Comparison of ENCODE assay signal across 8 cellular contexts in genomic region chr9:109101810-109102209, GRCh38. TPM values are rescaled to one million over a fixed set of nuclear protein-coding genes. Genes with fewer than 3 reads are reported as not detected.
DNase-seq lines count a peak whose midpoint lies in the region; ATAC-seq and TF ChIP-seq lines count a peak whose summit lies in the region.

No MANE protein-coding gene starts in this region.

- H3K36me3 Mint-ChIP-seq in activated T-helper 17 cell treated with anti-CD3 and anti-CD28 coated beads, Interleukin-2, amount 50 U/mL, for 72 hours (ENCODE audit: low read depth), result peaks cover 40% of the 10 kb centered on the region

- TF ChIP-seq RAD21 in liver (IDR thresholded peaks at IDR 0.05), result peak in 1 of 2 donors; percentile 8

- no peaks in the 10 kb centered on the region for H3K27me3 Mint-ChIP-seq in activated T-helper 17 cell treated with anti-CD3 and anti-CD28 coated beads, Interleukin-2, amount 50 U/mL, for 72 hours

- H3K27ac ChIP-seq in liver (ENCODE audit: low read depth in 1 of 2, low read length in 2 of 2), result peak overlapping the region; percentile 46 to 73

- H3K9me3 Mint-ChIP-seq in activated T-helper 17 cell treated with anti-CD3 and anti-CD28 coated beads, Interleukin-2, amount 50 U/mL, for 72 hours, result peaks cover 3% of the 10 kb centered on the region

- H3K4me1 ChIP-seq in liver (ENCODE audit: control insufficient read depth in 4 of 4, insufficient read depth in 4 of 4, low read length in 3 of 4) (peaks cover 4 to 20% (median 13%) of the 10 kb centered on the region in 4 donors), BE2C (no peaks in the 10 kb centered on the region)

- H3K4me3 Mint-ChIP-seq in activated T-helper 17 cell treated with anti-CD3 and anti-CD28 coated beads, Interleukin-2, amount 50 U/mL, for 72 hours, result peak overlapping the region; percentile 54

- peaks cover 48% of the 10 kb centered on the region for H3K4me1 Mint-ChIP-seq in activated T-helper 17 cell treated with anti-CD3 and anti-CD28 coated beads, Interleukin-2, amount 50 U/mL, for 72 hours

- no peaks in the 10 kb centered on the region for H3K9me3 ChIP-seq in liver (ENCODE audit: control insufficient read depth in 4 of 4, low read length in 3 of 4)
- no peaks in the 10 kb centered on the region for H3K9me3 ChIP-seq in BE2C

- H3K27me3 ChIP-seq in liver (ENCODE audit: control insufficient read depth in 4 of 4, insufficient read depth in 4 of 4, low read length in 3 of 4), result no peaks in the 10 kb centered on the region
- no peaks in the 10 kb centered on the region for H3K27me3 ChIP-seq in BE2C

- TF ChIP-seq CTCF in liver (IDR thresholded peaks at IDR 0.05; ENCODE audit: low read depth, low read length, missing input control) (no peak), BE2C (IDR thresholded peaks at IDR 0.05; ENCODE audit: low read depth, low read length) (no peak)

- H3K9ac ChIP-seq in liver (ENCODE audit: low read depth in 1 of 2, low read length in 2 of 2), result no peak overlapping the region

- DNase-seq in Daoy (ENCODE audit: low read depth) (peak; percentile 85), BE2C (no peak), NCI-H1436 treated with DMSO at 0.1 percent for 48 hours (lab: John Stamatoyannopoulos, UW) (no peak)
- DNase-seq in stimulated activated naive CD4-positive, alpha-beta T cell treated with Interleukin-2 at 50 U/mL for 16 hours (lab: John Stamatoyannopoulos, UW), result no peak

- peaks cover 1 to 12% (median 5%) of the 10 kb centered on the region in 4 donors for H3K36me3 ChIP-seq in liver (ENCODE audit: control insufficient read depth in 4 of 4, insufficient read depth in 3 of 4, low read depth in 1 of 4, low read length in 3 of 4)
- H3K36me3 ChIP-seq in BE2C, result peaks cover 31% of the 10 kb centered on the region

- ATAC-seq in GM21381 (IDR thresholded peaks at IDR 0.05; ENCODE audit: unreplicated experiment), result peak; percentile 70
- peak; percentile 78 for ATAC-seq in HG03565 (IDR thresholded peaks at IDR 0.05; ENCODE audit: unreplicated experiment)
- peak; percentile 92 for ATAC-seq in activated T-helper 17 cell treated with anti-CD3 and anti-CD28 coated beads, Interleukin-2, amount 50 U/mL, for 72 hours (replicated peaks)

- WGBS in liver, result 38% methylated on average over 3 of the region's 3 CpGs

- H3K4me3 ChIP-seq in liver (ENCODE audit: low read depth in 1 of 3, low read length in 3 of 3), result no peak overlapping the region
- no peak overlapping the region for H3K4me3 ChIP-seq in BE2C (ENCODE audit: low read depth, low read length)

- H3K27ac Mint-ChIP-seq in activated T-helper 17 cell treated with anti-CD3 and anti-CD28 coated beads, Interleukin-2, amount 50 U/mL, for 72 hours, result peak overlapping the region; percentile 64

TF ChIP-seq in liver, 16 proteins besides CTCF, POLR2A, EP300 and RAD21:
- TF ChIP-seq ATF3 (IDR thresholded peaks at IDR 0.05) (no peak), YY1 (IDR thresholded peaks at IDR 0.05) (peak; percentile 37), JUND (IDR thresholded peaks at IDR 0.05) (peak in 1 of 2 donors; percentile 43), REST (IDR thresholded peaks at IDR 0.05) (peak; percentile 20), ZBTB33 (IDR thresholded peaks at IDR 0.05) (no peak), SP1 (IDR thresholded peaks at IDR 0.05) (no peak), HNF4A (conservative IDR thresholded peaks at IDR 0.05) (peak in 1 of 2 donors; percentile 27)

RNA-seq across cellular contexts. Expression of gene TMEM245, which starts 17.9 kb away (rescaled TPM):
- 42.7 and 43.9 TPM in 2 replicates for total RNA-seq in Daoy (2014; rRNA removed; shearing (Covaris generic))
- total RNA-seq in activated T-helper 17 cell treated with anti-CD3 and anti-CD28 coated beads, Interleukin-2, amount 50 U/mL, for 72 hours, result 10 to 100 TPM; 19.3 to 22.3 TPM
- 10 to 100 TPM; 45.3 to 75.3 TPM for total RNA-seq in liver
- 10 to 100 TPM; 13.7 to 17.0 TPM for polyA plus RNA-seq in liver
- 11.5 TPM for polyA plus RNA-seq in BE2C (2012; ENCODE audit: insufficient read depth, insufficient read length, low read depth)
